8 cellular contexts compared by ENCODE assay signal in the genomic region with DNA sequence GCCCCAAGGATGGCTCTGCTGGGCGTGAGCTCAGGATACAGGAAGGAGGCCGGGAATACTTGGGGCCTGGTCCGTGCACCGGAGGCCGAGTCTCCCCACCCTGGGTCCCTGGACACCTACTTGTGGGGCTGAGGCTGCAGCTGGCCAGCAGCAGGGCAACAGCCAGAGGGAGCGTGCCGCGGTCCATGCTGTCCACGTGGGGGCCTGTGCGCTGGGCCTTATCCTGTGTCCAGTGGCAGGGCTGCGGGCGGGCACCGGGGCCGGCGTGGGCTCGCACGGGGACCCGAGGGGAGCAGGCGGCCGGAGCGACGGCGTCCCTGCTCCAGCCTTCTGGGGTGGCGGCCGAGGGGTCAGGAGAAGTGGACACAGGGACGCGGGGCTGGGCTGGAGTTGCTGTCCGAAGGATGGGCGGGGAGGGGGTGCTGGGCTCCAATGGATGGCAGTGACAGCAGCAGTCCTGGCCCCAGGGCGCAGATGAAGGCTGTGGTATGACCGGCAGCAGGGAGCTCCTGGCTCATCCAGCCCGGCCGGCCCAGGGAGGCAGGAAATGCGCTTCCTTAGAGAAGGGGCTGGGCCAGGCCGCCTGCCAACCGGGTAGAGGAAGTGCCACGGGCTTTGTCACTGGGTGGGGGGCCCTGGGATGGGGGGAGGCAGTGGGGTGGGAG. TPM values are rescaled to one million over a fixed set of nuclear protein-coding genes. Genes with fewer than 3 reads are reported as not detected.
DNase-seq lines count a peak whose midpoint lies in the region; ATAC-seq and TF ChIP-seq lines count a peak whose summit lies in the region.

A gene (minus strand): TSS at position 490 of the 665 bp plus-strand sequence. CDS start 303 bp downstream, at position 187.

- peaks cover 32% of the 10 kb centered on the region for H3K4me1 Mint-ChIP-seq in activated naive CD4-positive, alpha-beta T cell treated with anti-CD3 and anti-CD28 coated beads for 36 hours (ENCODE audit: low read depth)
- H3K4me1 Mint-ChIP-seq in activated CD8-positive, alpha-beta T cell treated with anti-CD3 and anti-CD28 coated beads, Interleukin-2, amount 10 ng/mL, durations not matched to agents 7 days and 5 days (ENCODE audit: low read depth): peaks cover 44% of the 10 kb centered on the region
- H3K4me1 Mint-ChIP-seq in neural crest cell: peaks cover 7% of the 10 kb centered on the region
- H3K4me1 Mint-ChIP-seq in Caco-2 (ENCODE audit: low read depth, unreplicated experiment): peaks cover 6% of the 10 kb centered on the region

- intact Hi-C loops in activated naive CD4-positive, alpha-beta T cell treated with anti-CD3 and anti-CD28 coated beads for 36 hours (cut with micrococcal nuclease): no loop called here
- intact Hi-C loops in Caco-2 (cut with micrococcal nuclease; ENCODE audit: unreplicated experiment): no loop called here

- peak; percentile 68 for ATAC-seq in activated CD8-positive, alpha-beta T cell treated with anti-CD3 and anti-CD28 coated beads, Interleukin-2, amount 10 ng/mL, durations not matched to agents 7 days and 5 days

- CTCF ChIA-PET in activated naive CD4-positive, alpha-beta T cell treated with anti-CD3 and anti-CD28 coated beads for 36 hours (lab: Charles Lee): interaction anchor here (4.9 kb wide), 1 partner anchor 15 kb away, joined by 26 read pairs; no protein-coding TSS in a partner anchor
- CTCF ChIA-PET in activated CD8-positive, alpha-beta T cell treated with anti-CD3 and anti-CD28 coated beads, Interleukin-2, amount 10 ng/mL, durations not matched to agents 7 days and 5 days (lab: Charles Lee): interaction anchor here (0.9 to 4.8 kb wide), 6 partner anchors 11 to 119 kb away, joined by 3 to 49 read pairs (median 6); a partner anchor contains a TSS
- CTCF ChIA-PET in Caco-2 (lab: Charles Lee): no interaction called here

- peak within 1 kb of the TSS; percentile 86 for H3K4me3 Mint-ChIP-seq in activated naive CD4-positive, alpha-beta T cell treated with anti-CD3 and anti-CD28 coated beads for 36 hours
- peak within 1 kb of the TSS; percentile 85 for H3K4me3 Mint-ChIP-seq in activated CD8-positive, alpha-beta T cell treated with anti-CD3 and anti-CD28 coated beads, Interleukin-2, amount 10 ng/mL, durations not matched to agents 7 days and 5 days
- H3K4me3 Mint-ChIP-seq in neural crest cell (no peak within 1 kb of the TSS), Caco-2 (ENCODE audit: unreplicated experiment) (no peak within 1 kb of the TSS)

- H3K9me3 ChIP-seq in Caco-2: peaks cover 7% of the 10 kb centered on the region

- no TSS peak for BruUV-seq in Caco-2 (replicated peaks; lab: Mats Ljungman, UMichigan)

- DNase-seq in activated naive CD4-positive, alpha-beta T cell treated with anti-CD3 and anti-CD28 coated beads for 36 hours: peak; percentile 49
- no peak for DNase-seq in activated naive CD4-positive, alpha-beta T cell treated with Interleukin-2 at 50 U/mL for 16 hours
- no peak for DNase-seq in activated CD8-positive, alpha-beta T cell treated with anti-CD3 and anti-CD28 coated beads, Interleukin-2, amount 10 ng/mL, durations not matched to agents 7 days and 5 days
- DNase-seq in fibroblast of the aortic adventitia (ENCODE audit: low read depth): peak; percentile 60
- peak; percentile 30 for DNase-seq in neural crest cell (ENCODE audit: low read depth, low spot score)
- no peak for DNase-seq in NCI-H2196 (lab: John Stamatoyannopoulos, UW; ENCODE audit: unreplicated experiment)
- DNase-seq in Caco-2: no peak
- no peak for DNase-seq in activated effector memory CD4-positive, alpha-beta T cell treated with Interleukin-2 at 50 U/mL for 16 hours

- H3K27me3 Mint-ChIP-seq in activated naive CD4-positive, alpha-beta T cell treated with anti-CD3 and anti-CD28 coated beads for 36 hours (ENCODE audit: low read depth): no peaks in the 10 kb centered on the region
- H3K27me3 Mint-ChIP-seq in activated CD8-positive, alpha-beta T cell treated with anti-CD3 and anti-CD28 coated beads, Interleukin-2, amount 10 ng/mL, durations not matched to agents 7 days and 5 days (ENCODE audit: low read depth): no peaks in the 10 kb centered on the region
- H3K27me3 Mint-ChIP-seq in neural crest cell (ENCODE audit: low read depth) (no peaks in the 10 kb centered on the region), Caco-2 (ENCODE audit: insufficient read depth, unreplicated experiment) (no peaks in the 10 kb centered on the region)

- H3K27me3 ChIP-seq in Caco-2 (replicated peaks; ENCODE audit: control insufficient read depth, insufficient read depth, low read length): no peaks in the 10 kb centered on the region

- H3K4me3 ChIP-seq in fibroblast of the aortic adventitia (ENCODE audit: low read depth, low read length) (peak within 1 kb of the TSS; percentile 84), Caco-2 (ENCODE audit: low read depth, low read length) (no peak within 1 kb of the TSS)

- H3K9me3 Mint-ChIP-seq in activated naive CD4-positive, alpha-beta T cell treated with anti-CD3 and anti-CD28 coated beads for 36 hours: peaks cover 11% of the 10 kb centered on the region
- peaks cover 10% of the 10 kb centered on the region for H3K9me3 Mint-ChIP-seq in activated CD8-positive, alpha-beta T cell treated with anti-CD3 and anti-CD28 coated beads, Interleukin-2, amount 10 ng/mL, durations not matched to agents 7 days and 5 days (ENCODE audit: insufficient read depth)
- no peaks in the 10 kb centered on the region for H3K9me3 Mint-ChIP-seq in neural crest cell
- H3K9me3 Mint-ChIP-seq in Caco-2 (ENCODE audit: unreplicated experiment): peaks cover 6% of the 10 kb centered on the region

- peaks cover 9% of the 10 kb centered on the region; the same call in 1 of the 2 replicates for H3K4me1 ChIP-seq in Caco-2

- POLR2A ChIA-PET in activated CD8-positive, alpha-beta T cell treated with anti-CD3 and anti-CD28 coated beads, Interleukin-2, amount 10 ng/mL, durations not matched to agents 7 days and 5 days (lab: Charles Lee): interaction anchor here (0.7 to 2.3 kb wide), 5 partner anchors 10 to 75 kb away, joined by 3 to 14 read pairs (median 3); a partner anchor contains a TSS
- POLR2A ChIA-PET in Caco-2 (lab: Charles Lee): no interaction called here

- H3K36me3 ChIP-seq in Caco-2 (ENCODE audit: control insufficient read depth, insufficient read depth, low read length): no peaks in the 10 kb centered on the region

- H3K27ac Mint-ChIP-seq in activated naive CD4-positive, alpha-beta T cell treated with anti-CD3 and anti-CD28 coated beads for 36 hours: peak within 1 kb of the TSS; percentile 81
- peak within 1 kb of the TSS; percentile 86 for H3K27ac Mint-ChIP-seq in activated CD8-positive, alpha-beta T cell treated with anti-CD3 and anti-CD28 coated beads, Interleukin-2, amount 10 ng/mL, durations not matched to agents 7 days and 5 days
- H3K27ac Mint-ChIP-seq in neural crest cell (ENCODE audit: unreplicated experiment): no peak within 1 kb of the TSS
- H3K27ac Mint-ChIP-seq in Caco-2 (ENCODE audit: unreplicated experiment): no peak within 1 kb of the TSS

- H3K36me3 Mint-ChIP-seq in activated naive CD4-positive, alpha-beta T cell treated with anti-CD3 and anti-CD28 coated beads for 36 hours (ENCODE audit: low read depth): peaks cover 15% of the 10 kb centered on the region
- peaks cover 28% of the 10 kb centered on the region for H3K36me3 Mint-ChIP-seq in activated CD8-positive, alpha-beta T cell treated with anti-CD3 and anti-CD28 coated beads, Interleukin-2, amount 10 ng/mL, durations not matched to agents 7 days and 5 days (ENCODE audit: low read depth)
- H3K36me3 Mint-ChIP-seq in neural crest cell (ENCODE audit: low read depth) (no peaks in the 10 kb centered on the region), Caco-2 (ENCODE audit: insufficient read depth, unreplicated experiment) (no peaks in the 10 kb centered on the region)

- TF ChIP-seq CTCF in fibroblast of the aortic adventitia (IDR thresholded peaks at IDR 0.05; ENCODE audit: insufficient read depth, low read length) (peak; percentile 28), neural crest cell (conservative IDR thresholded peaks at IDR 0.05) (no peak), Caco-2 (IDR thresholded peaks at IDR 0.05; ENCODE audit: insufficient read depth in 1 of 2, low read depth in 1 of 2, low read length in 1 of 2, severe bottlenecking in 1 of 2, unreplicated experiment in 1 of 2) (no peak)

RNA-seq across cellular contexts. Expression of the gene that starts here (rescaled TPM):
- 10 to 100 TPM; 10.5 to 11.6 TPM for total RNA-seq in activated naive CD4-positive, alpha-beta T cell treated with anti-CD3 and anti-CD28 coated beads for 36 hours
- total RNA-seq in activated CD8-positive, alpha-beta T cell treated with anti-CD3 and anti-CD28 coated beads, Interleukin-2, amount 10 ng/mL, durations not matched to agents 7 days and 5 days: 10 to 100 TPM; 22.9 to 24.3 TPM
- total RNA-seq in fibroblast of the aortic adventitia (ENCODE audit: low replicate concordance) (15.8 and 62.0 TPM in 2 replicates), neural crest cell (2.6 and 3.3 TPM in 2 replicates), Caco-2 (2022) (0.18 and 0.53 TPM in 2 replicates)

Comparison
In these comparisons a context has a peak if more than half of its experiments do, and no peak if none do; other contexts are left out.
1. DNase-seq: peak in activated naive CD4-positive, alpha-beta T cell treated with anti-CD3 and anti-CD28 coated beads for 36 hours (single experiment), fibroblast of the aortic adventitia (single experiment) and neural crest cell (single experiment); none in activated naive CD4-positive, alpha-beta T cell treated with Interleukin-2 at 50 U/mL for 16 hours (single experiment), activated CD8-positive, alpha-beta T cell treated with anti-CD3 and anti-CD28 coated beads, Interleukin-2, amount 10 ng/mL, durations not matched to agents 7 days and 5 days (single experiment), NCI-H2196 (single experiment), Caco-2 (0 of 2) and activated effector memory CD4-positive, alpha-beta T cell treated with Interleukin-2 at 50 U/mL for 16 hours (single experiment).
2. H3K27ac Mint-ChIP-seq: peak in activated naive CD4-positive, alpha-beta T cell treated with anti-CD3 and anti-CD28 coated beads for 36 hours (single experiment) and activated CD8-positive, alpha-beta T cell treated with anti-CD3 and anti-CD28 coated beads, Interleukin-2, amount 10 ng/mL, durations not matched to agents 7 days and 5 days (single experiment); none in neural crest cell (single experiment) and Caco-2 (single experiment).
3. H3K4me3 Mint-ChIP-seq: peak in activated naive CD4-positive, alpha-beta T cell treated with anti-CD3 and anti-CD28 coated beads for 36 hours (single experiment) and activated CD8-positive, alpha-beta T cell treated with anti-CD3 and anti-CD28 coated beads, Interleukin-2, amount 10 ng/mL, durations not matched to agents 7 days and 5 days (single experiment); none in neural crest cell (single experiment) and Caco-2 (single experiment).